ENCODE assay signal across 25 cellular contexts in genomic region chr3:177343122-177343521, GRCh38.
A peak's percentile ranks its signal among the peaks of the same experiment; 100 is the strongest.
DNase-seq lines count a peak whose midpoint lies in the region; ATAC-seq and TF ChIP-seq lines count a peak whose summit lies in the region.
"Had no signal": no experiment of that assay in that cellular context is flagged by ENCODE, and none has a peak within 500 bp of the region (broad histone marks: within the 10 kb centered on the region; RNA-seq: fewer than 3 reads in every experiment).

No MANE protein-coding gene starts in this region.

- intact Hi-C loops in IMR-90 (cut with micrococcal nuclease) (no loop called here), left colon (cut with DNase I, micrococcal nuclease) (no loop called here)

- peaks cover 5% of the 10 kb centered on the region; the same call in 1 of the 2 replicates for H3K9me1 ChIP-seq in IMR-90 (ENCODE audit: insufficient read depth, low read length)

- H3K9me3 Mint-ChIP-seq in osteocyte (ENCODE audit: unreplicated experiment) = peaks cover 4% of the 10 kb centered on the region
- H3K9me3 Mint-ChIP-seq in progenitor cell of endocrine pancreas (ENCODE audit: low read depth) = no peaks in the 10 kb centered on the region
- no peaks in the 10 kb centered on the region for H3K9me3 Mint-ChIP-seq in activated T-helper 17 cell treated with anti-CD3 and anti-CD28 coated beads, Interleukin-2, amount 50 U/mL, for 72 hours
- H3K9me3 Mint-ChIP-seq: WTC11 had no signal

- peak overlapping the region; percentile 81 for H4K5ac ChIP-seq in IMR-90 (ENCODE audit: low read depth, low read length)

- peak overlapping the region; percentile 53 for H2BK5ac ChIP-seq in IMR-90 (ENCODE audit: low read depth, low read length, poor library complexity, severe bottlenecking)

- H3K4me3 Mint-ChIP-seq in osteocyte (ENCODE audit: unreplicated experiment) (no peak overlapping the region), progenitor cell of endocrine pancreas (ENCODE audit: low read depth) (no peak overlapping the region)
- H3K4me3 Mint-ChIP-seq in activated T-helper 17 cell treated with anti-CD3 and anti-CD28 coated beads, Interleukin-2, amount 50 U/mL, for 72 hours = no peak overlapping the region
- H3K4me3 Mint-ChIP-seq: CD14-positive monocyte; naive thymus-derived CD4-positive, alpha-beta T cell; WTC11 had no signal

- TF ChIP-seq RAD21 in IMR-90 (IDR thresholded peaks at IDR 0.05; ENCODE audit: low read length) = no peak

- BruUV-seq in IMR-90 (replicated peaks; lab: Mats Ljungman, UMichigan) = no TSS peak

- no peaks in the 10 kb centered on the region; a peak in 1 of 4 replicates for H3K79me1 ChIP-seq in IMR-90 (ENCODE audit: low read depth in 1 of 2, low read length in 2 of 2)

- TF ChIP-seq CTCF in IMR-90 (conservative IDR thresholded peaks at IDR 0.05; ENCODE audit: low read depth, low read length) (no peak), osteocyte (IDR thresholded peaks at IDR 0.05) (no peak), progenitor cell of endocrine pancreas (IDR thresholded peaks at IDR 0.05; ENCODE audit: unreplicated experiment) (no peak)

- ATAC-seq in IMR-90 (ENCODE audit: low read depth) = no peak
- ATAC-seq in left colon = peak; percentile 21
- ATAC-seq in activated T-helper 17 cell treated with anti-CD3 and anti-CD28 coated beads, Interleukin-2, amount 50 U/mL, for 72 hours (replicated peaks) = no peak
- ATAC-seq: foreskin keratinocyte; naive thymus-derived CD4-positive, alpha-beta T cell; right cardiac atrium; WTC11 had no signal

- peak overlapping the region; percentile 20; the same call in 1 of the 2 replicates for H3K23ac ChIP-seq in IMR-90 (ENCODE audit: low read depth, low read length)

- 0 out of 2 replicates have a peak overlapping the region, but pooled peaks have one; percentile 71 for H3K4ac ChIP-seq in IMR-90 (ENCODE audit: low read depth, low read length)

- peak overlapping the region; percentile 52; the same call in 1 of the 2 replicates for H2BK20ac ChIP-seq in IMR-90 (ENCODE audit: low read depth, low read length)

- in situ Hi-C loops in IMR-90 (cut with MboI; ENCODE audit: low sequenced_read_pairs) = no loop called here

- H3K4me3 ChIP-seq in BLaER1 treated with 17β-estradiol and CSF1 and Interleukin-3, amounts not matched to agents 10 nM and 100 nM = no peak overlapping the region
- H3K4me3 ChIP-seq in IMR-90 (ENCODE audit: insufficient read depth, low read depth, low read length) = no peak overlapping the region
- H3K4me3 ChIP-seq: ovary, vagina had no signal

- CTCF ChIA-PET in IMR-90 (lab: Yijun Ruan, JAX) = interaction anchor here (0.6 kb wide), 1 partner anchor 16 kb away, joined by 5 read pairs; no protein-coding TSS in a partner anchor

- WGBS in IMR-90 (ENCODE audit: extremely low coverage in 2 of 2, insufficient read length in 1 of 2), 2 experiments = no CpG with 5 or more reads among the region's 2 CpGs

- peak overlapping the region; percentile 71 for H3K14ac ChIP-seq in IMR-90 (replicated peaks; ENCODE audit: low read depth, low read length)

- no peaks in the 10 kb centered on the region for H4K20me1 ChIP-seq in BLaER1 treated with 17β-estradiol and CSF1 and Interleukin-3, amounts not matched to agents 10 nM and 100 nM
- H4K20me1 ChIP-seq in IMR-90 (ENCODE audit: insufficient read depth, low read length) = no peaks in the 10 kb centered on the region

- no peaks in the 10 kb centered on the region for H3K36me3 Mint-ChIP-seq in osteocyte (ENCODE audit: unreplicated experiment)
- no peaks in the 10 kb centered on the region for H3K36me3 Mint-ChIP-seq in progenitor cell of endocrine pancreas (ENCODE audit: insufficient read depth)
- peaks cover 6% of the 10 kb centered on the region for H3K36me3 Mint-ChIP-seq in activated T-helper 17 cell treated with anti-CD3 and anti-CD28 coated beads, Interleukin-2, amount 50 U/mL, for 72 hours (ENCODE audit: low read depth)
- H3K36me3 Mint-ChIP-seq: CD14-positive monocyte; naive thymus-derived CD4-positive, alpha-beta T cell; WTC11 had no signal

- H3K27ac ChIP-seq in BLaER1 treated with 17β-estradiol and CSF1 and Interleukin-3, amounts not matched to agents 10 nM and 100 nM = peak overlapping the region in 6 of 11 experiments; percentile 26 to 95 (median 68); a peak in 11 of 22 replicates
- H3K27ac ChIP-seq in IMR-90 (ENCODE audit: insufficient read depth, low read length) = no peak overlapping the region
- H3K27ac ChIP-seq: brain microvascular endothelial cell, foreskin keratinocyte, ovary had no signal

- H2BK120ac ChIP-seq in IMR-90 (ENCODE audit: low read depth, low read length) = peak overlapping the region; percentile 42; the same call in 1 of the 2 replicates

- H3K36me3 ChIP-seq in BLaER1 treated with 17β-estradiol and CSF1 and Interleukin-3, amounts not matched to agents 10 nM and 100 nM = no peaks in the 10 kb centered on the region
- H3K36me3 ChIP-seq in IMR-90 (ENCODE audit: control insufficient read depth, insufficient read depth, low read length) = no peaks in the 10 kb centered on the region
- H3K36me3 ChIP-seq: brain microvascular endothelial cell, ovary, vagina had no signal

- no peaks in the 10 kb centered on the region for H3K27me3 ChIP-seq in BLaER1 treated with 17β-estradiol and CSF1 and Interleukin-3, amounts not matched to agents 10 nM and 100 nM
- no peaks in the 10 kb centered on the region for H3K27me3 ChIP-seq in IMR-90 (ENCODE audit: control insufficient read depth, insufficient read depth, low read length)
- H3K27me3 ChIP-seq: brain microvascular endothelial cell, foreskin keratinocyte, ovary, vagina had no signal

- H3K56ac ChIP-seq in IMR-90 (ENCODE audit: extremely low read depth, insufficient read depth, low read length) = no peak overlapping the region

- dilution Hi-C loops in IMR-90 (cut with HindIII; ENCODE audit: low sequenced_read_pairs, unreplicated experiment) = no loop called here

- H3K4me1 ChIP-seq in BLaER1 treated with 17β-estradiol and CSF1 and Interleukin-3, amounts not matched to agents 10 nM and 100 nM = peaks cover 17 to 100% (median 34%) of the 10 kb centered on the region in 10 experiments
- peaks cover 15% of the 10 kb centered on the region for H3K4me1 ChIP-seq in IMR-90 (ENCODE audit: control insufficient read depth, insufficient read depth, low read length)

- no peak overlapping the region for H2AK9ac ChIP-seq in IMR-90 (replicated peaks; ENCODE audit: low read depth, low read length, poor library complexity)

- no peaks in the 10 kb centered on the region for H3K27me3 Mint-ChIP-seq in osteocyte (ENCODE audit: unreplicated experiment)
- no peaks in the 10 kb centered on the region for H3K27me3 Mint-ChIP-seq in progenitor cell of endocrine pancreas
- H3K27me3 Mint-ChIP-seq in activated T-helper 17 cell treated with anti-CD3 and anti-CD28 coated beads, Interleukin-2, amount 50 U/mL, for 72 hours = no peaks in the 10 kb centered on the region
- H3K27me3 Mint-ChIP-seq: naive thymus-derived CD4-positive, alpha-beta T cell had no signal

- H3K4me1 Mint-ChIP-seq in osteocyte (ENCODE audit: unreplicated experiment) (peaks cover 88% of the 10 kb centered on the region), progenitor cell of endocrine pancreas (ENCODE audit: low read depth) (peaks cover 33% of the 10 kb centered on the region)
- H3K4me1 Mint-ChIP-seq in activated T-helper 17 cell treated with anti-CD3 and anti-CD28 coated beads, Interleukin-2, amount 50 U/mL, for 72 hours = peaks cover 17% of the 10 kb centered on the region

- H4K8ac ChIP-seq in IMR-90 (ENCODE audit: low read depth in 2 of 2, low read length in 2 of 2) = peak overlapping the region; percentile 20 to 47; a peak in 1 of 4 replicates

- H3K4me2 ChIP-seq in BLaER1 treated with 17β-estradiol and CSF1 and Interleukin-3, amounts not matched to agents 10 nM and 100 nM = peak overlapping the region in 3 of 11 experiments; percentile 25 to 79 (median 73); a peak in 5 of 22 replicates
- H3K4me2 ChIP-seq in IMR-90 (ENCODE audit: low read depth, low read length) = no peak overlapping the region

- peaks cover 0 to 22% (median 12%) of the 10 kb centered on the region in 11 experiments; a peak in 9 of 22 replicates for H3K9me3 ChIP-seq in BLaER1 treated with 17β-estradiol and CSF1 and Interleukin-3, amounts not matched to agents 10 nM and 100 nM (replicated peaks in 1 of 11)
- no peaks in the 10 kb centered on the region for H3K9me3 ChIP-seq in IMR-90 (ENCODE audit: control insufficient read depth, insufficient read depth, low read length)
- H3K9me3 ChIP-seq: ovary, vagina had no signal

- H3K27ac Mint-ChIP-seq in osteocyte (ENCODE audit: unreplicated experiment) = peak overlapping the region; percentile 97
- no peak overlapping the region for H3K27ac Mint-ChIP-seq in progenitor cell of endocrine pancreas
- no peak overlapping the region for H3K27ac Mint-ChIP-seq in activated T-helper 17 cell treated with anti-CD3 and anti-CD28 coated beads, Interleukin-2, amount 50 U/mL, for 72 hours
- H3K27ac Mint-ChIP-seq: naive thymus-derived CD4-positive, alpha-beta T cell; WTC11 had no signal

- POLR2A ChIA-PET in IMR-90 (lab: Charles Lee; ENCODE audit: unreplicated experiment) = no interaction called here

- peak overlapping the region; percentile 77; the same call in 1 of the 2 replicates for H2AK5ac ChIP-seq in IMR-90 (ENCODE audit: low read depth, low read length)

- peak overlapping the region; percentile 60 for H2AFZ ChIP-seq in IMR-90 (replicated peaks; ENCODE audit: low read length, poor library complexity)

- peak overlapping the region; percentile 58; the same call in 1 of the 2 replicates for H4K91ac ChIP-seq in IMR-90 (ENCODE audit: insufficient read depth, low read depth, low read length)

- H3K18ac ChIP-seq in IMR-90 (ENCODE audit: low read depth, low read length) = peak overlapping the region; percentile 50; the same call in 1 of the 2 replicates

- no peak for DNase-seq in IMR-90
- DNase-seq in left colon = no peak
- DNase-seq in osteocyte (ENCODE audit: extremely low spot score, unreplicated experiment) = no peak
- DNase-seq in progenitor cell of endocrine pancreas (ENCODE audit: low spot score, unreplicated experiment) = no peak
- no peak for DNase-seq in NCI-H1417 (lab: John Stamatoyannopoulos, UW)
- DNase-seq: activated CD8-positive, alpha-beta memory T cell treated with anti-CD3 and anti-CD28 coated beads, Interleukin-2, amount 50 U/mL, for 48 hours; activated gamma-delta T cell; brain microvascular endothelial cell; effector CD8-positive, alpha-beta T cell; erythroblast; foreskin keratinocyte; islet precursor cell; naive thymus-derived CD4-positive, alpha-beta T cell; NCI-H1092; NCI-H1930; NCI-H69; ovary; stimulated activated CD4-positive, alpha-beta T cell treated with anti-CD3 and anti-CD28 coated beads, Interleukin-4, amount 100 ng/mL, for 4 hours; stimulated activated naive CD4-positive, alpha-beta T cell had no signal

- TF ChIP-seq POLR2A in IMR-90 (IDR thresholded peaks at IDR 0.05; ENCODE audit: low read depth, low read length) = no peak

- peak overlapping the region; percentile 83; the same call in 2 of the 3 replicates for H2BK15ac ChIP-seq in IMR-90 (ENCODE audit: low read depth, low read length)

- peak overlapping the region in 1 of 11 experiments; percentile 4; a peak in 3 of 22 replicates for H3K9ac ChIP-seq in BLaER1 treated with 17β-estradiol and CSF1 and Interleukin-3, amounts not matched to agents 10 nM and 100 nM
- H3K9ac ChIP-seq in IMR-90 (ENCODE audit: low read depth, low read length) = no peak overlapping the region

TF ChIP-seq in IMR-90, 13 proteins besides CTCF, POLR2A, EP300 and RAD21 (continues in another document):
- TF ChIP-seq MXI1 (IDR thresholded peaks at IDR 0.05; ENCODE audit: borderline replicate concordance, low read depth, low read length) (no peak), CEBPB (IDR thresholded peaks at IDR 0.05; ENCODE audit: low read depth, low read length) (no peak)
